In genomic region chr6:20158691-20159090, GRCh38 we compare ENCODE assay signal across 32 cellular contexts.
"Had no signal": no experiment of that assay in that cellular context is flagged by ENCODE, and none has a peak within 500 bp of the region (broad histone marks: within the 10 kb centered on the region; RNA-seq: fewer than 3 reads in every experiment).

No MANE protein-coding gene starts in this region.

- ATAC-seq: activated naive CD4-positive, alpha-beta T cell treated with anti-CD3 and anti-CD28 coated beads, Interleukin-2, amount 50 U/mL, for 72 hours; activated naive CD8-positive, alpha-beta T cell treated with anti-CD3 and anti-CD28 coated beads, Interleukin-2, amount 50 U/mL, for 24 hours; activated T-cell treated with anti-CD3 and anti-CD28 coated beads, Interleukin-2, amount 50 U/mL, for 4 hours; activated T-cell treated with anti-CD3 and anti-CD28 coated beads, Interleukin-2, amount 50 U/mL, for 72 hours; activated T-helper 17 cell treated with anti-CD3 and anti-CD28 coated beads, Interleukin-2, amount 50 U/mL, for 72 hours; body of pancreas had no signal

- H3K4me3 ChIP-seq: adrenal gland, ascending aorta, body of pancreas, breast epithelium, cardiac muscle cell had no signal

- H3K36me3 ChIP-seq: adrenal gland, ascending aorta, brain microvascular endothelial cell, breast epithelium, cardiac muscle cell had no signal

- FAIRE-seq: bronchial epithelial cell had no signal

- H3K27me3 ChIP-seq: adrenal gland, ascending aorta, body of pancreas, brain microvascular endothelial cell, breast epithelium, cardiac muscle cell had no signal

- H3K9me3 ChIP-seq: adrenal gland, ascending aorta, body of pancreas, breast epithelium had no signal

- DNase-seq: activated effector memory CD4-positive, alpha-beta T cell treated with anti-CD3 and anti-CD28 coated beads, Interleukin-2, amount 50 U/mL, for 16 hours; activated effector memory CD4-positive, alpha-beta T cell treated with Interleukin-2 at 50 U/mL for 16 hours; activated gamma-delta T cell; activated gamma-delta T cell treated with Interleukin-2 at 50 U/mL for 16 hours; activated naive CD4-positive, alpha-beta T cell; activated naive CD4-positive, alpha-beta T cell treated with anti-CD3 and anti-CD28 coated beads for 36 hours; activated naive CD4-positive, alpha-beta T cell treated with anti-CD3 and anti-CD28 coated beads, Interleukin-2, amount 10 ng/mL, durations not matched to agents 7 days and 5 days; activated naive CD4-positive, alpha-beta T cell treated with anti-CD3 and anti-CD28 coated beads, Interleukin-2, amount 50 U/mL, for 16 hours; activated naive CD8-positive, alpha-beta T cell treated with anti-CD3 and anti-CD28 coated beads for 36 hours; activated naive CD8-positive, alpha-beta T cell treated with anti-CD3 and anti-CD28 coated beads, Interleukin-2, amount 10 ng/mL, durations not matched to agents 7 days and 5 days; activated naive CD8-positive, alpha-beta T cell treated with anti-CD3 and anti-CD28 coated beads, Interleukin-2, amount 50 U/mL, for 24 hours; activated T-cell treated with anti-CD3 and anti-CD28 coated beads, Interleukin-2, amount 50 U/mL, for 1 hour; activated T-cell treated with anti-CD3 and anti-CD28 coated beads, Interleukin-2, amount 50 U/mL, for 24 hours; activated T-cell treated with anti-CD3 and anti-CD28 coated beads, Interleukin-2, amount 50 U/mL, for 4 hours; activated T-cell treated with anti-CD3 and anti-CD28 coated beads, Interleukin-2, amount 50 U/mL, for 48 hours; activated T-cell treated with anti-CD3 and anti-CD28 coated beads, Interleukin-2, amount 50 U/mL, for 72 hours; adrenal gland; amniotic stem cell; amygdala; anterior cingulate cortex; aorta; body of pancreas; brain microvascular endothelial cell; caudate nucleus; central memory CD4-positive, alpha-beta T cell; cerebellar nuclear complex had no signal

- H3K27ac ChIP-seq: adrenal gland, ascending aorta, body of pancreas, brain microvascular endothelial cell, cardiac muscle cell had no signal

- H3K4me1 ChIP-seq: adrenal gland had no signal
